In the genomic region with DNA sequence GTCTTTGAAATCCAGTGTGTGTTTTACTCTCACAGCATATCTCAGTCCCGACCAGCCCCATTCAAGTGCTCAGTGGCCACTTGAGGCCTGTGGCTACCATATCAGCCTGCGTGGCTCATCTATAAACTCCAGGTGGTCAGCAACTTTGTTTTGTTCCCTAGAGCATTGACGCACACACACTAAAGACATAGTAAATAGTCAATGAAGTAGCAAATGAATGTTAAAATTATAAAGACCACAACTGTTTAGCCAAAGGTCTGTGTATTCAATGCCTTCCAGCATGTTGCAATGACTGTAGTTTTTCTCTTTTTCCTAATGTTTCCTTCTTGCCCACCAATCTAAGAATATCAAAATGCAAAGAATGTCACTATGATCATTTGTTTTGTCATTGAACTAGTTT, we compare ENCODE assay signal across 2 cellular contexts.
A peak's percentile ranks its signal among the peaks of the same experiment; 100 is the strongest.
TF ChIP-seq lines count a peak whose summit lies in the region.

No MANE protein-coding gene starts in this region.

TF ChIP-seq in HEK293, 187 proteins besides CTCF, POLR2A, EP300 and RAD21:
- TF ChIP-seq OSR2 (tag by site-specific recombination; IDR thresholded peaks at IDR 0.05) (peak; percentile 77), ZNF596 (tag by site-specific recombination; IDR thresholded peaks at IDR 0.05) (0 out of 2 replicates have a peak, but pooled peaks have one; percentile 5), ZNF280D (tag by site-specific recombination; IDR thresholded peaks at IDR 0.05) (no peak)
- TF ChIP-seq, protein P1, sequence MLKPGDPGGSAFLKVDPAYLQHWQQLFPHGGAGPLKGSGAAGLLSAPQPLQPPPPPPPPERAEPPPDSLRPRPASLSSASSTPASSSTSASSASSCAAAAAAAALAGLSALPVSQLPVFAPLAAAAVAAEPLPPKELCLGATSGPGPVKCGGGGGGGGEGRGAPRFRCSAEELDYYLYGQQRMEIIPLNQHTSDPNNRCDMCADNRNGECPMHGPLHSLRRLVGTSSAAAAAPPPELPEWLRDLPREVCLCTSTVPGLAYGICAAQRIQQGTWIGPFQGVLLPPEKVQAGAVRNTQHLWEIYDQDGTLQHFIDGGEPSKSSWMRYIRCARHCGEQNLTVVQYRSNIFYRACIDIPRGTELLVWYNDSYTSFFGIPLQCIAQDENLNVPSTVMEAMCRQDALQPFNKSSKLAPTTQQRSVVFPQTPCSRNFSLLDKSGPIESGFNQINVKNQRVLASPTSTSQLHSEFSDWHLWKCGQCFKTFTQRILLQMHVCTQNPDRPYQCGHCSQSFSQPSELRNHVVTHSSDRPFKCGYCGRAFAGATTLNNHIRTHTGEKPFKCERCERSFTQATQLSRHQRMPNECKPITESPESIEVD (tag by site-specific recombination; IDR thresholded peaks at IDR 0.05) = peak; percentile 59
TF ChIP-seq in HEK293: peak in this region for 3.

TF ChIP-seq in H1, 55 proteins besides CTCF, POLR2A, EP300 and RAD21:
- no peak for TF ChIP-seq SP4 (IDR thresholded peaks at IDR 0.05; ENCODE audit: low read length)
- TF ChIP-seq TAF1 (IDR thresholded peaks at IDR 0.05; ENCODE audit: low read depth, low read length) = no peak
- no peak for TF ChIP-seq TEAD4 (IDR thresholded peaks at IDR 0.05; ENCODE audit: low read depth, low read length)
- TF ChIP-seq CBX8 (IDR thresholded peaks at IDR 0.05; ENCODE audit: borderline replicate concordance, low read depth, low read length) = no peak
- TF ChIP-seq NANOG (IDR thresholded peaks at IDR 0.05; ENCODE audit: insufficient read depth, low read depth, low read length, poor library complexity, severe bottlenecking) = no peak
- no peak for TF ChIP-seq RBBP5 (IDR thresholded peaks at IDR 0.05; ENCODE audit: borderline replicate concordance, low read depth, low read length)
- no peak for TF ChIP-seq SIN3A (conservative IDR thresholded peaks at IDR 0.05 in 1 of 2, IDR thresholded peaks at IDR 0.05 in 1 of 2; ENCODE audit: low read depth in 1 of 2, low read length in 2 of 2)
- no peak for TF ChIP-seq JUN (IDR thresholded peaks at IDR 0.05; ENCODE audit: low read depth, low read length)
- no peak for TF ChIP-seq CTBP2 (IDR thresholded peaks at IDR 0.05; ENCODE audit: borderline replicate concordance, insufficient read depth, insufficient read length, low read length)
- no peak for TF ChIP-seq NRF1 (IDR thresholded peaks at IDR 0.05; ENCODE audit: low read depth, low read length)
- no peak for TF ChIP-seq RNF2 (IDR thresholded peaks at IDR 0.05; ENCODE audit: borderline replicate concordance, low read depth, low read length, missing control alignments, poor library complexity, severe bottlenecking)
- no peak for TF ChIP-seq TCF12 (IDR thresholded peaks at IDR 0.05; ENCODE audit: low read depth, low read length)
- TF ChIP-seq, protein P2, sequence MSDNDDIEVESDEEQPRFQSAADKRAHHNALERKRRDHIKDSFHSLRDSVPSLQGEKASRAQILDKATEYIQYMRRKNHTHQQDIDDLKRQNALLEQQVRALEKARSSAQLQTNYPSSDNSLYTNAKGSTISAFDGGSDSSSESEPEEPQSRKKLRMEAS (IDR thresholded peaks at IDR 0.05) = no peak
- TF ChIP-seq SIX5 (IDR thresholded peaks at IDR 0.05; ENCODE audit: low read depth, low read length) = no peak
- no peak for TF ChIP-seq GABPA (IDR thresholded peaks at IDR 0.05; ENCODE audit: borderline replicate concordance, insufficient read depth, low read length)
- TF ChIP-seq BRCA1 (IDR thresholded peaks at IDR 0.05; ENCODE audit: low read depth, low read length) = no peak
- no peak for TF ChIP-seq TBP (IDR thresholded peaks at IDR 0.05; ENCODE audit: low read depth, low read length)
- no peak for TF ChIP-seq ZNF274 (IDR thresholded peaks at IDR 0.05; ENCODE audit: borderline replicate concordance, extremely low read depth, low read length)
- TF ChIP-seq BACH1 (IDR thresholded peaks at IDR 0.05; ENCODE audit: low read length) = no peak
- no peak for TF ChIP-seq SAP30 (IDR thresholded peaks at IDR 0.05; ENCODE audit: insufficient read depth, insufficient replicate concordance, low read length)
